Comparison of ENCODE assay signal across 2 cellular contexts in genomic region chr11:121100943-121101342, GRCh38.
TF ChIP-seq lines count a peak whose summit lies in the region.

A gene with protein sequence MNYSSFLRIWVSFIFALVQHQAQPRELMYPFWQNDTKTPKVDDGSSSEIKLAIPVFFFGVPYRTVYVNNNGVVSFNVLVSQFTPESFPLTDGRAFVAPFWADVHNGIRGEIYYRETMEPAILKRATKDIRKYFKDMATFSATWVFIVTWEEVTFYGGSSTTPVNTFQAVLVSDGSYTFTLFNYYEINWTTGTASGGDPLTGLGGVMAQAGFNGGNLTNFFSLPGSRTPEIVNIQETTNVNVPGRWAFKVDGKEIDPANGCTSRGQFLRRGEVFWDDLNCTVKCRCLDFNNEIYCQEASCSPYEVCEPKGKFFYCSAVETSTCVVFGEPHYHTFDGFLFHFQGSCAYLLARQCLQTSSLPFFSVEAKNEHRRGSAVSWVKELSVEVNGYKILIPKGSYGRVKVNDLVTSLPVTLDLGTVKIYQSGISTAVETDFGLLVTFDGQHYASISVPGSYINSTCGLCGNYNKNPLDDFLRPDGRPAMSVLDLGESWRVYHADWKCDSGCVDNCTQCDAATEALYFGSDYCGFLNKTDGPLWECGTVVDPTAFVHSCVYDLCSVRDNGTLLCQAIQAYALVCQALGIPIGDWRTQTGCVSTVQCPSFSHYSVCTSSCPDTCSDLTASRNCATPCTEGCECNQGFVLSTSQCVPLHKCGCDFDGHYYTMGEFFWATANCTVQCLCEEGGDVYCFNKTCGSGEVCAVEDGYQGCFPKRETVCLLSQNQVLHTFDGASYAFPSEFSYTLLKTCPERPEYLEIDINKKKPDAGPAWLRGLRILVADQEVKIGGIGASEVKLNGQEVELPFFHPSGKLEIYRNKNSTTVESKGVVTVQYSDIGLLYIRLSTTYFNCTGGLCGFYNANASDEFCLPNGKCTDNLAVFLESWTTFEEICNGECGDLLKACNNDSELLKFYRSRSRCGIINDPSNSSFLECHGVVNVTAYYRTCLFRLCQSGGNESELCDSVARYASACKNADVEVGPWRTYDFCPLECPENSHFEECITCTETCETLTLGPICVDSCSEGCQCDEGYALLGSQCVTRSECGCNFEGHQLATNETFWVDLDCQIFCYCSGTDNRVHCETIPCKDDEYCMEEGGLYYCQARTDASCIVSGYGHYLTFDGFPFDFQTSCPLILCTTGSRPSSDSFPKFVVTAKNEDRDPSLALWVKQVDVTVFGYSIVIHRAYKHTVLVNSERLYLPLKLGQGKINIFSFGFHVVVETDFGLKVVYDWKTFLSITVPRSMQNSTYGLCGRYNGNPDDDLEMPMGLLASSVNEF (N-terminal part only) (plus strand): TSS chr11:121101243. CDS start chr11:121102666, 1,423 bp downstream.

TF ChIP-seq in A549, 52 proteins besides CTCF, POLR2A, EP300 and RAD21:
- TF ChIP-seq SMC3 (IDR thresholded peaks at IDR 0.05) (no peak), USF2 (IDR thresholded peaks at IDR 0.05) (no peak), ZNF302 (CRISPR knock-in tag; IDR thresholded peaks at IDR 0.05) (no peak), RFX5 (IDR thresholded peaks at IDR 0.05) (no peak), MAZ (IDR thresholded peaks at IDR 0.05; ENCODE audit: borderline replicate concordance, low read depth, low read length) (no peak)

TF ChIP-seq in SK-N-SH, 30 proteins besides CTCF, POLR2A, EP300 and RAD21:
- TF ChIP-seq SMC3 (IDR thresholded peaks at IDR 0.05; ENCODE audit: low read depth, low read length) (no peak), GATA2 (CRISPR knock-in tag; IDR thresholded peaks at IDR 0.05) (no peak), SIN3A (IDR thresholded peaks at IDR 0.05; ENCODE audit: borderline replicate concordance, low read depth, low read length) (no peak), JUND (IDR thresholded peaks at IDR 0.05) (no peak), RCOR1 (IDR thresholded peaks at IDR 0.05; ENCODE audit: low read length) (no peak), TEAD4 (IDR thresholded peaks at IDR 0.05; ENCODE audit: borderline replicate concordance, insufficient read depth) (no peak), GABPA (IDR thresholded peaks at IDR 0.05; ENCODE audit: low read depth) (no peak), TAF1 (IDR thresholded peaks at IDR 0.05; ENCODE audit: borderline replicate concordance, low read depth, low read length) (no peak), USF1 (IDR thresholded peaks at IDR 0.05; ENCODE audit: borderline replicate concordance, low read depth) (no peak), RXRA (IDR thresholded peaks at IDR 0.05; ENCODE audit: borderline replicate concordance, low read depth) (no peak), USF2 (IDR thresholded peaks at IDR 0.05; ENCODE audit: borderline replicate concordance, low read depth, low read length) (no peak), FOSL2 (IDR thresholded peaks at IDR 0.05; ENCODE audit: borderline replicate concordance, low read depth) (no peak), TCF12 (IDR thresholded peaks at IDR 0.05) (no peak), REST (IDR thresholded peaks at IDR 0.05; ENCODE audit: low read depth, low read length) (no peak), MXI1 (IDR thresholded peaks at IDR 0.05; ENCODE audit: low read depth, low read length) (no peak), CHD2 (IDR thresholded peaks at IDR 0.05; ENCODE audit: low read length, partially characterized antibody) (no peak)
- TF ChIP-seq, protein P1, sequence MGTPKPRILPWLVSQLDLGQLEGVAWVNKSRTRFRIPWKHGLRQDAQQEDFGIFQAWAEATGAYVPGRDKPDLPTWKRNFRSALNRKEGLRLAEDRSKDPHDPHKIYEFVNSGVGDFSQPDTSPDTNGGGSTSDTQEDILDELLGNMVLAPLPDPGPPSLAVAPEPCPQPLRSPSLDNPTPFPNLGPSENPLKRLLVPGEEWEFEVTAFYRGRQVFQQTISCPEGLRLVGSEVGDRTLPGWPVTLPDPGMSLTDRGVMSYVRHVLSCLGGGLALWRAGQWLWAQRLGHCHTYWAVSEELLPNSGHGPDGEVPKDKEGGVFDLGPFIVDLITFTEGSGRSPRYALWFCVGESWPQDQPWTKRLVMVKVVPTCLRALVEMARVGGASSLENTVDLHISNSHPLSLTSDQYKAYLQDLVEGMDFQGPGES (IDR thresholded peaks at IDR 0.05; ENCODE audit: low read depth, low read length): no peak
- TF ChIP-seq, protein P2, sequence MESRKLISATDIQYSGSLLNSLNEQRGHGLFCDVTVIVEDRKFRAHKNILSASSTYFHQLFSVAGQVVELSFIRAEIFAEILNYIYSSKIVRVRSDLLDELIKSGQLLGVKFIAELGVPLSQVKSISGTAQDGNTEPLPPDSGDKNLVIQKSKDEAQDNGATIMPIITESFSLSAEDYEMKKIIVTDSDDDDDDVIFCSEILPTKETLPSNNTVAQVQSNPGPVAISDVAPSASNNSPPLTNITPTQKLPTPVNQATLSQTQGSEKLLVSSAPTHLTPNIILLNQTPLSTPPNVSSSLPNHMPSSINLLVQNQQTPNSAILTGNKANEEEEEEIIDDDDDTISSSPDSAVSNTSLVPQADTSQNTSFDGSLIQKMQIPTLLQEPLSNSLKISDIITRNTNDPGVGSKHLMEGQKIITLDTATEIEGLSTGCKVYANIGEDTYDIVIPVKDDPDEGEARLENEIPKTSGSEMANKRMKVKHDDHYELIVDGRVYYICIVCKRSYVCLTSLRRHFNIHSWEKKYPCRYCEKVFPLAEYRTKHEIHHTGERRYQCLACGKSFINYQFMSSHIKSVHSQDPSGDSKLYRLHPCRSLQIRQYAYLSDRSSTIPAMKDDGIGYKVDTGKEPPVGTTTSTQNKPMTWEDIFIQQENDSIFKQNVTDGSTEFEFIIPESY (IDR thresholded peaks at IDR 0.05; ENCODE audit: borderline replicate concordance, low read depth): no peak
